1 cellular context compared by ENCODE assay signal in genomic region chr1:110547017-110547416, GRCh38.
A peak's percentile ranks its signal among the peaks of the same experiment; 100 is the strongest.
TF ChIP-seq lines count a peak whose summit lies in the region.

No MANE protein-coding gene starts in this region.

TF ChIP-seq in K562, 482 proteins besides CTCF, POLR2A, EP300 and RAD21 (continued from another document):
- TF ChIP-seq MCM7 (IDR thresholded peaks at IDR 0.05): no peak
- no peak for TF ChIP-seq ZFP1 (CRISPR knock-in tag; IDR thresholded peaks at IDR 0.05)
- TF ChIP-seq RAD51 (IDR thresholded peaks at IDR 0.05; ENCODE audit: borderline replicate concordance, low read depth): peak; percentile 62
- no peak for TF ChIP-seq ZKSCAN1 (IDR thresholded peaks at IDR 0.05; ENCODE audit: low read depth, low read length)
- peak; percentile 50 for TF ChIP-seq TFE3 (CRISPR knock-in tag; IDR thresholded peaks at IDR 0.05)
- TF ChIP-seq ID3 (CRISPR knock-in tag; IDR thresholded peaks at IDR 0.05): no peak
- TF ChIP-seq ID3 (tag; IDR thresholded peaks at IDR 0.05): no peak
- TF ChIP-seq SMARCA5 (IDR thresholded peaks at IDR 0.05): no peak
- TF ChIP-seq XRCC5 (IDR thresholded peaks at IDR 0.05; ENCODE audit: low read depth, low read length): no peak
- TF ChIP-seq ZNF766 (CRISPR knock-in tag; conservative IDR thresholded peaks at IDR 0.05): peak; percentile 87
- TF ChIP-seq ELK3 (CRISPR knock-in tag; IDR thresholded peaks at IDR 0.05): no peak
- peak; percentile 30; the same call in 1 of the 2 replicates for TF ChIP-seq USF2 (CRISPR knock-in tag; IDR thresholded peaks at IDR 0.05)
- no peak for TF ChIP-seq ZNF696 (CRISPR knock-in tag; conservative IDR thresholded peaks at IDR 0.05)
- no peak for TF ChIP-seq ZNF79 (CRISPR knock-in tag; IDR thresholded peaks at IDR 0.05; ENCODE audit: low read depth)
- TF ChIP-seq MEF2D (tag; conservative IDR thresholded peaks at IDR 0.05; ENCODE audit: low read depth): no peak
- TF ChIP-seq ZNF644 (tag; IDR thresholded peaks at IDR 0.05; ENCODE audit: low read depth): no peak
- TF ChIP-seq UBTF (IDR thresholded peaks at IDR 0.05; ENCODE audit: borderline replicate concordance in 1 of 2, low read depth in 2 of 2, low read length in 2 of 2): no peak
